Comparison of ENCODE assay signal across 10 cellular contexts in the genomic region with DNA sequence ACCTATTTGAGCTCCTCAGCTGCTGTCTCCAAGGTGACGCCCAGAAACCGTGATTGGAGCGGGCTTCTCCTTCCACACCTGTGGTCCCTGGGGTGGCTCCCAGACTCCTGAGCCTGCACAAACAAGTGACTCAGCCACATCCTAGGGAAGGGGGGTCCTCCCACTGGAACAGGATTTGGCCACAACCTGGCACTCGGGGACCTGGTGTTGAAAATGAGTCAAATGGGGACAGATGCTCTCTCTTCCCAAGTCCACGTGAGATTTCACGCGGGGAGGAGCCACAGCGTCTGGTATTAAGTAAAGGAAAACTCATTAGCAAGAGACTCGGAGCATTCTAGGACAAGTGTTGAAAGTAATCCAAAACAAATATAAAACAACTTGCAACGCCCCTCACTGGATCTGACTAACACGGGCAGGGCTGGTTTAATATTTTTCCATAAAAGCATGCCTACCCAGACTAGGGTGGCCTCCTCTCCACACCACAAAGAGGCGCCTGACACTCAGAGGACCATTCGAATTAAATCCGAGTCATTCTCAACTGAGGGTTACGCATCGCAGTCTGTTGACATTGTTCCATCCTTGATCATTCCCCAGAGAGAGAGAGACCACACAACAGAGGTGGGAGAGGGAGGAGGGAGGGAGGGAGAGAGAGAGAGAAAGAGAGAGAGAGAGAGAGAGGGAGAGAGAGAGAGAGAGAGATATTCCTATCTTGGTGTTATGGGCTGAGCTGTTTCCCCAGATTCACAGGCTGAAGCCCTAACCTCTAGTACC.
A peak's percentile ranks its signal among the peaks of the same experiment; 100 is the strongest.
DNase-seq lines count a peak whose midpoint lies in the region; ATAC-seq and TF ChIP-seq lines count a peak whose summit lies in the region.
"Had no signal": no experiment of that assay in that cellular context is flagged by ENCODE, and none has a peak within 500 bp of the region (broad histone marks: within the 10 kb centered on the region; RNA-seq: fewer than 3 reads in every experiment).

No MANE protein-coding gene starts in this region.

- peaks cover 100% of the 10 kb centered on the region for H3K4me1 Mint-ChIP-seq in HFFc6 (ENCODE audit: low read depth)
- H3K4me1 Mint-ChIP-seq in CD8-positive, alpha-beta T cell (ENCODE audit: low read depth), result no peaks in the 10 kb centered on the region

- TF ChIP-seq EP300 in SK-N-SH (IDR thresholded peaks at IDR 0.05; ENCODE audit: borderline replicate concordance in 1 of 2, low read depth in 1 of 2, low read length in 1 of 2), result no peak

- H3K9ac ChIP-seq in SK-N-SH (no peak overlapping the region), stomach smooth muscle (ENCODE audit: low read length in 2 of 2) (peak overlapping the region; percentile 7 to 13)

- peak overlapping the region; percentile 91 for H3K27ac Mint-ChIP-seq in HFFc6
- H3K27ac Mint-ChIP-seq in CD8-positive, alpha-beta T cell, result no peak overlapping the region
- H3K27ac Mint-ChIP-seq: activated CD8-positive, alpha-beta T cell treated with anti-CD3 and anti-CD28 coated beads, Interleukin-2, amount 10 ng/mL, durations not matched to agents 7 days and 5 days had no signal

- H3K9me3 ChIP-seq in SK-N-SH (no peaks in the 10 kb centered on the region), heart left ventricle (no peaks in the 10 kb centered on the region), stomach smooth muscle (ENCODE audit: control insufficient read depth in 2 of 2, low read length in 2 of 2) (no peaks in the 10 kb centered on the region)
- no peaks in the 10 kb centered on the region for H3K9me3 ChIP-seq in CD8-positive, alpha-beta T cell (ENCODE audit: low read length)
- H3K9me3 ChIP-seq: neutrophil had no signal

- DNase-seq in HFFc6 (peak; percentile 97), SK-N-SH (no peak), heart left ventricle (peak; percentile 80 to 89 (median 83)), RPMI8226 (no peak)
- no peak for DNase-seq in CD8-positive, alpha-beta T cell
- DNase-seq: activated CD8-positive, alpha-beta T cell treated with anti-CD3 and anti-CD28 coated beads, Interleukin-2, amount 10 ng/mL, durations not matched to agents 7 days and 5 days had no signal

- no peaks in the 10 kb centered on the region for H3K9me2 ChIP-seq in SK-N-SH

- no peaks in the 10 kb centered on the region for H4K20me1 ChIP-seq in SK-N-SH (ENCODE audit: insufficient read depth)

- no peak for TF ChIP-seq RAD21 in SK-N-SH (IDR thresholded peaks at IDR 0.05; ENCODE audit: low read length)

- peak overlapping the region; percentile 43; the same call in 1 of the 2 replicates for H3K4me2 ChIP-seq in SK-N-SH

- H3K4me1 ChIP-seq in SK-N-SH (ENCODE audit: control insufficient read depth in 1 of 2, insufficient read depth in 2 of 2, low read depth in 1 of 2, low read length in 1 of 2), result peaks cover 31 to 65% of the 10 kb centered on the region in 2 experiments; a peak in 3 of 4 replicates
- peaks cover 6 to 87% (median 77%) of the 10 kb centered on the region in 12 donors for H3K4me1 ChIP-seq in heart left ventricle
- H3K4me1 ChIP-seq in stomach smooth muscle (ENCODE audit: control insufficient read depth, insufficient read depth, low read length), result peaks cover 63% of the 10 kb centered on the region
- H3K4me1 ChIP-seq in CD8-positive, alpha-beta T cell (ENCODE audit: insufficient read depth, low read length), result no peaks in the 10 kb centered on the region

- TF ChIP-seq POLR2A in heart left ventricle (IDR thresholded peaks at IDR 0.05), result no peak

- H3K4me3 ChIP-seq in SK-N-SH (ENCODE audit: low read depth in 2 of 2, low read length in 1 of 2), result no peak overlapping the region
- no peak overlapping the region for H3K4me3 ChIP-seq in heart left ventricle
- peak overlapping the region in 1 of 2 donors; percentile 8 for H3K4me3 ChIP-seq in stomach smooth muscle (ENCODE audit: low read length in 2 of 2)
- no peak overlapping the region for H3K4me3 ChIP-seq in CD8-positive, alpha-beta T cell (ENCODE audit: low read depth, low read length)

- TF ChIP-seq CTCF in HFFc6 (IDR thresholded peaks at IDR 0.05) (peak; percentile 54), SK-N-SH (IDR thresholded peaks at IDR 0.05) (peak; percentile 32), heart left ventricle (IDR thresholded peaks at IDR 0.05) (peak in 7 of 12 donors; percentile 15 to 50 (median 28))
- TF ChIP-seq CTCF in CD8-positive, alpha-beta T cell (IDR thresholded peaks at IDR 0.05), result no peak

- H3K36me3 ChIP-seq in SK-N-SH (replicated peaks in 1 of 2; ENCODE audit: control insufficient read depth in 1 of 2, insufficient read depth in 2 of 2, low read length in 1 of 2), result no peaks in the 10 kb centered on the region
- H3K36me3 ChIP-seq in heart left ventricle, result peaks cover 0 to 17% (median 0%) of the 10 kb centered on the region in 9 donors
- peaks cover 0 to 3% of the 10 kb centered on the region in 2 donors for H3K36me3 ChIP-seq in stomach smooth muscle (ENCODE audit: control insufficient read depth in 2 of 2, insufficient read depth in 2 of 2, low read length in 2 of 2)
- H3K36me3 ChIP-seq in CD8-positive, alpha-beta T cell (ENCODE audit: insufficient read depth, low read length), result no peaks in the 10 kb centered on the region

- H3K36me3 Mint-ChIP-seq in HFFc6 (ENCODE audit: low read depth), result peaks cover 16% of the 10 kb centered on the region; the same call in 1 of the 2 replicates
- H3K36me3 Mint-ChIP-seq in CD8-positive, alpha-beta T cell, result no peaks in the 10 kb centered on the region

- peak overlapping the region in 1 of 2 experiments; percentile 27; a peak in 2 of 4 replicates for H3K27ac ChIP-seq in SK-N-SH (ENCODE audit: low read depth in 2 of 2, low read length in 1 of 2)
- peak overlapping the region; percentile 63 to 95 (median 88) for H3K27ac ChIP-seq in heart left ventricle
- H3K27ac ChIP-seq in stomach smooth muscle (ENCODE audit: low read length), result peak overlapping the region; percentile 18
- H3K27ac ChIP-seq in CD8-positive, alpha-beta T cell (ENCODE audit: low read depth, low read length), result no peak overlapping the region
- H3K27ac ChIP-seq: neutrophil had no signal

- no peaks in the 10 kb centered on the region for H3K27me3 Mint-ChIP-seq in HFFc6 (ENCODE audit: insufficient read depth)
- no peaks in the 10 kb centered on the region for H3K27me3 Mint-ChIP-seq in CD8-positive, alpha-beta T cell (ENCODE audit: low read depth)

- H3K4me3 Mint-ChIP-seq in HFFc6, result peak overlapping the region; percentile 66
- H3K4me3 Mint-ChIP-seq in CD8-positive, alpha-beta T cell, result no peak overlapping the region
- H3K4me3 Mint-ChIP-seq: activated CD8-positive, alpha-beta T cell treated with anti-CD3 and anti-CD28 coated beads, Interleukin-2, amount 10 ng/mL, durations not matched to agents 7 days and 5 days had no signal

- H3F3A ChIP-seq in SK-N-SH (replicated peaks; ENCODE audit: insufficient read depth), result peaks cover 7% of the 10 kb centered on the region

- no peaks in the 10 kb centered on the region for H3K79me2 ChIP-seq in SK-N-SH (ENCODE audit: insufficient read depth)

- ATAC-seq in heart left ventricle (peak; percentile 66 to 80 (median 78)), HG03469 (IDR thresholded peaks at IDR 0.05; ENCODE audit: unreplicated experiment) (no peak)
- ATAC-seq in activated CD4-positive, CD25-positive, alpha-beta regulatory T cell treated with anti-CD3 and anti-CD28 coated beads, Interleukin-2, amount 50 U/mL, for 24 hours, result no peak
- ATAC-seq in CD8-positive, alpha-beta T cell, result no peak
- ATAC-seq: activated CD8-positive, alpha-beta T cell treated with anti-CD3 and anti-CD28 coated beads, Interleukin-2, amount 10 ng/mL, durations not matched to agents 7 days and 5 days had no signal

- CTCF ChIA-PET in SK-N-SH (lab: Yijun Ruan, JAX), result interaction anchor here (1.0 to 2.7 kb wide), 5 partner anchors 13 to 224 kb away, joined by 3 to 9 read pairs (median 4); no protein-coding TSS in a partner anchor
- CTCF ChIA-PET in CD8-positive, alpha-beta T cell (lab: Charles Lee), result interaction anchor here (0.5 kb wide), 1 partner anchor 1630 kb away, joined by 3 read pairs; no protein-coding TSS in a partner anchor

- H3K27me3 ChIP-seq in SK-N-SH (ENCODE audit: insufficient read depth) (no peaks in the 10 kb centered on the region), heart left ventricle (no peaks in the 10 kb centered on the region), stomach smooth muscle (ENCODE audit: control insufficient read depth in 1 of 2, insufficient read depth in 2 of 2, low read length in 2 of 2) (no peaks in the 10 kb centered on the region)
- no peaks in the 10 kb centered on the region for H3K27me3 ChIP-seq in CD8-positive, alpha-beta T cell (ENCODE audit: insufficient read depth, low read length)
- H3K27me3 ChIP-seq: neutrophil had no signal

- no peak overlapping the region for H2AFZ ChIP-seq in SK-N-SH (ENCODE audit: low read depth)

- POLR2A ChIA-PET in SK-N-SH (lab: Yijun Ruan, JAX), result no interaction called here
- POLR2A ChIA-PET in CD8-positive, alpha-beta T cell (lab: Charles Lee), result no interaction called here

- intact Hi-C loops in heart left ventricle (cut with DNase I), result loop anchor here in 8 of 10 donors (1.0 to 10.0 kb wide), 9 partner anchors 46 to 75 kb away; partner anchors contain the start of gene MGLL (in 4 of the 8)
- intact Hi-C loops in CD8-positive, alpha-beta T cell (cut with DNase I, micrococcal nuclease), result no loop called here

- H3K9me3 Mint-ChIP-seq in HFFc6, result no peaks in the 10 kb centered on the region
- no peaks in the 10 kb centered on the region for H3K9me3 Mint-ChIP-seq in CD8-positive, alpha-beta T cell

- 66% methylated on average over 16 of the region's 16 CpGs for WGBS in SK-N-SH (ENCODE audit: low lambda C conversion rate)
- WGBS in heart left ventricle, 4 donors, result 43 to 55% (median 50%) methylated on average over 16 of the region's 16 CpGs

TF ChIP-seq in SK-N-SH, 30 proteins besides CTCF, POLR2A, EP300 and RAD21:
- TF ChIP-seq NRF1 (IDR thresholded peaks at IDR 0.05; ENCODE audit: low read depth, low read length) (no peak), FOXM1 (IDR thresholded peaks at IDR 0.05; ENCODE audit: low read depth) (no peak), FOSL2 (IDR thresholded peaks at IDR 0.05; ENCODE audit: borderline replicate concordance, low read depth) (no peak), MEF2A (IDR thresholded peaks at IDR 0.05; ENCODE audit: borderline replicate concordance, low read depth) (no peak), ELF1 (IDR thresholded peaks at IDR 0.05) (no peak)

Comparison
In these comparisons a context has a peak if more than half of its experiments do, and no peak if none do; other contexts are left out.
1. DNase-seq: peak in HFFc6 (single experiment) and heart left ventricle (5 of 5); none in SK-N-SH (single experiment), CD8-positive, alpha-beta T cell (0 of 7) and RPMI8226 (single experiment).
2. ATAC-seq: peak in heart left ventricle (4 of 4); none in activated CD4-positive, CD25-positive, alpha-beta regulatory T cell treated with anti-CD3 and anti-CD28 coated beads, Interleukin-2, amount 50 U/mL, for 24 hours (0 of 2), HG03469 (single experiment) and CD8-positive, alpha-beta T cell (single experiment).
3. intact Hi-C loops: an anchor here in heart left ventricle (1.0 to 10.0 kb wide); none called in CD8-positive, alpha-beta T cell.